33 cellular contexts compared by ENCODE assay signal in genomic region chr2:117845304-117845703, GRCh38.
"Had no signal": no experiment of that assay in that cellular context is flagged by ENCODE, and none has a peak within 500 bp of the region (broad histone marks: within the 10 kb centered on the region; RNA-seq: fewer than 3 reads in every experiment).

No MANE protein-coding gene starts in this region.

- H3K9me3 ChIP-seq: adrenal gland, body of pancreas had no signal

- DNase-seq: activated B cell treated with CpG ODN at 0.5 μM for 24 hours; activated CD4-positive, alpha-beta memory T cell treated with anti-CD3 and anti-CD28 coated beads for 36 hours; activated CD4-positive, alpha-beta T cell treated with anti-CD3 and anti-CD28 coated beads for 4 hours; activated CD4-positive, alpha-beta T cell treated with anti-CD3 and anti-CD28 coated beads, Interleukin-2, amount 10 ng/mL, durations not matched to agents 24 days and 14 days; activated CD4-positive, alpha-beta T cell treated with anti-CD3 and anti-CD28 coated beads, Interleukin-2, amount 50 U/mL, for 1 hour; activated CD4-positive, alpha-beta T cell treated with anti-CD3 and anti-CD28 coated beads, Interleukin-2, amount 50 U/mL, for 4 hours; activated CD4-positive, CD25-positive, alpha-beta regulatory T cell treated with anti-CD3 and anti-CD28 coated beads, Interleukin-2, amount 50 U/mL, for 72 hours; activated CD8-positive, alpha-beta memory T cell treated with anti-CD3 and anti-CD28 coated beads, Interleukin-2, amount 50 U/mL, for 4 hours; activated CD8-positive, alpha-beta T cell treated with anti-CD3 and anti-CD28 coated beads for 36 hours; activated effector memory CD4-positive, alpha-beta T cell treated with anti-CD3 and anti-CD28 coated beads, Interleukin-2, amount 50 U/mL, for 16 hours; activated gamma-delta T cell treated with Interleukin-2 at 50 U/mL for 16 hours; activated naive CD4-positive, alpha-beta T cell; activated naive CD4-positive, alpha-beta T cell treated with anti-CD3 and anti-CD28 coated beads for 36 hours; activated naive CD4-positive, alpha-beta T cell treated with anti-CD3 and anti-CD28 coated beads, Interleukin-2, amount 50 U/mL, for 16 hours; activated naive CD8-positive, alpha-beta T cell treated with anti-CD3 and anti-CD28 coated beads for 36 hours; activated T-cell treated with anti-CD3 and anti-CD28 coated beads for 4 hours; activated T-cell treated with anti-CD3 and anti-CD28 coated beads, Interleukin-2, amount 50 U/mL, for 1 hour; activated T-cell treated with anti-CD3 and anti-CD28 coated beads, Interleukin-2, amount 50 U/mL, for 4 hours; activated T-cell treated with anti-CD3 and anti-CD28 coated beads, Interleukin-2, amount 50 U/mL, for 72 hours; adrenal gland; amniotic stem cell; aorta; body of pancreas; brain microvascular endothelial cell; central memory CD4-positive, alpha-beta T cell; T-helper 2 cell; T-helper 9 cell had no signal

- FAIRE-seq: astrocyte, TTC549 had no signal

- H3K4me3 ChIP-seq: adrenal gland, body of pancreas, breast epithelium had no signal

- H3K4me1 ChIP-seq: adrenal gland, body of pancreas, breast epithelium had no signal

- H3K27me3 ChIP-seq: adrenal gland, body of pancreas, brain microvascular endothelial cell had no signal

- H3K36me3 ChIP-seq: adrenal gland, brain microvascular endothelial cell, breast epithelium had no signal

- H3K27ac ChIP-seq: adrenal gland, body of pancreas, brain microvascular endothelial cell, breast epithelium, VCaP had no signal

- ATAC-seq: activated CD8-positive, alpha-beta T cell treated with anti-CD3 and anti-CD28 coated beads for 36 hours; activated naive CD4-positive, alpha-beta T cell treated with anti-CD3 and anti-CD28 coated beads, Interleukin-2, amount 50 U/mL, for 72 hours; activated T-cell treated with anti-CD3 and anti-CD28 coated beads, Interleukin-2, amount 50 U/mL, for 4 hours; activated T-cell treated with anti-CD3 and anti-CD28 coated beads, Interleukin-2, amount 50 U/mL, for 72 hours; activated T-helper 17 cell treated with anti-CD3 and anti-CD28 coated beads, Interleukin-2, amount 50 U/mL, for 72 hours; body of pancreas had no signal
